20 cellular contexts compared by ENCODE assay signal in the genomic region with DNA sequence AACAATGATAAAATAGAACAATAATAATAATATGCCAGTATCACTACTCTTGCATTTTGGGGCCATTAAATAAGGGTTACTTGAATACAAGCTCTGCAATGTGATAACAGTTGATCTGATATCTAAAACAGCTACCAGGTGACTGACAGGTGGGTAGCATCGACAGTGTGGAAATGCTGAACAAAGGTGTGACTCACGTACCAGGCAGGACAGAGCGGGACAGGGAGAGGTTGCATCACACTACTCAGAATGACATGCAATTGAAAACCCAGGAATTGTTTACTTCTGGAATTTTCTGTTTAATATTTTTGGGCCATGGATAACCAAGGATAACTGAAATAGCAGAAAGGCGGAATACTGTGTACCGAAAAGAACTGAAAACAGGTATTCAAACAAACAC. TPM values are rescaled to one million over a fixed set of nuclear protein-coding genes. Genes with fewer than 3 reads are reported as not detected.
DNase-seq lines count a peak whose midpoint lies in the region; ATAC-seq and TF ChIP-seq lines count a peak whose summit lies in the region.
"Had no signal": no experiment of that assay in that cellular context is flagged by ENCODE, and none has a peak within 500 bp of the region (broad histone marks: within the 10 kb centered on the region; RNA-seq: fewer than 3 reads in every experiment).

No MANE protein-coding gene starts in this region.

- no peak overlapping the region for H3K4me3 ChIP-seq in RWPE2 (ENCODE audit: severe bottlenecking)
- H3K4me3 ChIP-seq: BLaER1 treated with 17β-estradiol and CSF1 and Interleukin-3, amounts not matched to agents 10 nM and 100 nM had no signal

- ATAC-seq in RWPE2 (ENCODE audit: low read depth): peak; percentile 72; the same call in 2 of the 3 replicates
- ATAC-seq in esophagus mucosa: peak; percentile 70
- ATAC-seq in HG02970 (IDR thresholded peaks at IDR 0.05; ENCODE audit: low FRiP score, unreplicated experiment): no peak
- ATAC-seq in HG02678 (IDR thresholded peaks at IDR 0.05; ENCODE audit: unreplicated experiment): no peak

- no peak overlapping the region for H3K27ac ChIP-seq in RWPE2 (ENCODE audit: poor library complexity, severe bottlenecking)
- H3K27ac ChIP-seq: BLaER1 treated with 17β-estradiol and CSF1 and Interleukin-3, amounts not matched to agents 10 nM and 100 nM; KMS-11 had no signal

- H3K4me1 ChIP-seq in RWPE2 (ENCODE audit: insufficient read depth, poor library complexity, severe bottlenecking): no peaks in the 10 kb centered on the region
- H3K4me1 ChIP-seq: BLaER1 treated with 17β-estradiol and CSF1 and Interleukin-3, amounts not matched to agents 10 nM and 100 nM; Caco-2 had no signal

- DNase-seq in HPDE6-E6E7 (ENCODE audit: extremely low spot score) (peak; percentile 55), RWPE2 (ENCODE audit: low spot score) (no peak), NCI-H1694 (lab: John Stamatoyannopoulos, UW) (no peak), posterior vena cava (ENCODE audit: low spot score) (no peak)
- DNase-seq: ACHN; Caco-2; CD4-positive, alpha-beta memory T cell; NCI-H1105; NCI-H146; NCI-H2029 treated with DMSO at 0.1 percent for 48 hours; NCI-H446; NCI-H526; RPMI8226; SIG-M5; SK-N-SH had no signal

- H3K27me3 ChIP-seq in RWPE2 (ENCODE audit: insufficient read depth, poor library complexity, severe bottlenecking): no peaks in the 10 kb centered on the region
- H3K27me3 ChIP-seq: BLaER1 treated with 17β-estradiol and CSF1 and Interleukin-3, amounts not matched to agents 10 nM and 100 nM had no signal

- no peaks in the 10 kb centered on the region for H3K9me3 ChIP-seq in RWPE2 (ENCODE audit: severe bottlenecking)
- H3K9me3 ChIP-seq: Caco-2, SK-N-SH had no signal

- H3K36me3 ChIP-seq in RWPE2 (ENCODE audit: low read depth): no peaks in the 10 kb centered on the region
- H3K36me3 ChIP-seq: BLaER1 treated with 17β-estradiol and CSF1 and Interleukin-3, amounts not matched to agents 10 nM and 100 nM had no signal

- TF ChIP-seq CTCF in RWPE2 (IDR thresholded peaks at IDR 0.05; ENCODE audit: poor library complexity, severe bottlenecking): no peak

- intact Hi-C loops in posterior vena cava (cut with DNase I): loop anchor here in 1 of 2 donors (5.0 kb wide), 1 partner anchor 93 kb away; no protein-coding TSS in a partner anchor

RNA-seq across cellular contexts. Expression of a gene that starts 15.8 kb away (rescaled TPM):
- total RNA-seq in esophagus mucosa (1.9 TPM), posterior vena cava (1 to 10 TPM; 3.6 to 4.2 TPM)

RNA-seq across cellular contexts. Expression of a gene that starts 21.3 kb away (rescaled TPM):
- 0.16 TPM for total RNA-seq in esophagus mucosa
- not detected for total RNA-seq in posterior vena cava
- total RNA-seq: Caco-2; CD4-positive, alpha-beta memory T cell had no signal

RNA-seq across cellular contexts. Expression of a gene that starts 42.9 kb away (rescaled TPM):
- total RNA-seq in esophagus mucosa (3.9 TPM), posterior vena cava (10 to 100 TPM in 1 of 2 donors, 1 to 10 TPM in 1; 10.0 to 10.5 TPM)

Comparison
In these comparisons a context has a peak if more than half of its experiments do, and no peak if none do; other contexts are left out.
1. ATAC-seq: peak in RWPE2 (single experiment) and esophagus mucosa (single experiment); none in HG02970 (single experiment) and HG02678 (single experiment).